In the genomic region with DNA sequence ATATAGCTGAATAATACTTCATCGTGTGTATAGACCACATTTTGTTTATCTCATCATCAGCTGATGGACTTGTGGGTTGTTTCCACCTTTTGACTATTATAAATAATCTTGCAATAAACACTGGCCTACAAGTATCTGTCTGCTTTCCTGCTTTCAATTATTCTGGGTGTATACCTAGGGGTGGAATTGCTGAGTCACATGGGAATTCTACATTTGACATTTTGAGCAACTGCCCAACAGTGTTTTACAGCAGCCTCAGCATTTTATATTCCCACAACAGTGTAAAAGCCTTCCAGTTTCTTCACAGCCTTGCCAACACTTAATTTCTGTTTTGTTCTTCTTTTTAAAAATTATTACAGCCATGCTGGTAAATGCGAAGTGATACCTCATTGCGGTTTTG, we compare ENCODE assay signal across 30 cellular contexts.
DNase-seq lines count a peak whose midpoint lies in the region; ATAC-seq, FAIRE-seq and TF ChIP-seq lines count a peak whose summit lies in the region.
"Had no signal": no experiment of that assay in that cellular context is flagged by ENCODE, and none has a peak within 500 bp of the region (broad histone marks: within the 10 kb centered on the region; RNA-seq: fewer than 3 reads in every experiment).

No MANE protein-coding gene starts in this region.

- FAIRE-seq in HepG2 (lab: Jason Lieb, UNC): no peak
- FAIRE-seq: A204.1, D721Med had no signal

- no peak for TF ChIP-seq POLR2A in HepG2 (IDR thresholded peaks at IDR 0.05; ENCODE audit: insufficient read depth in 1 of 2, low read depth in 2 of 2, low read length in 2 of 2)
- TF ChIP-seq POLR2A in right lobe of liver (IDR thresholded peaks at IDR 0.05): no peak
- no peak for TF ChIP-seq POLR2A in Peyer's patch (IDR thresholded peaks at IDR 0.05)
- no peak for TF ChIP-seq POLR2A in spleen (IDR thresholded peaks at IDR 0.05)

- POLR2A ChIA-PET in HepG2 (lab: Yijun Ruan, JAX): no interaction called here

- H4K20me1 ChIP-seq in HepG2 (ENCODE audit: insufficient read depth, low read length): no peaks in the 10 kb centered on the region

- H2AFZ ChIP-seq in HepG2 (ENCODE audit: low read length): no peak overlapping the region

- no peaks in the 10 kb centered on the region for H3K79me2 ChIP-seq in HepG2 (ENCODE audit: insufficient read depth, low read length)

- BruUV-seq in HepG2 (replicated peaks; lab: Mats Ljungman, UMichigan): no TSS peak

- WGBS in HepG2 (ENCODE audit: low lambda C conversion rate): 3% methylated on average over 3 of the region's 3 CpGs
- WGBS in right lobe of liver (ENCODE audit: insufficient coverage, low coverage, low lambda C conversion rate, missing lambda C conversion rate): 78% methylated on average over 3 of the region's 3 CpGs
- WGBS in spleen, 5 donors: 56 to 78% (median 58%) methylated on average over 3 of the region's 3 CpGs

- TF ChIP-seq EP300 in HepG2 (IDR thresholded peaks at IDR 0.05; ENCODE audit: low read depth in 2 of 2, low read length in 2 of 2): no peak
- TF ChIP-seq EP300 in HepG2 (CRISPR knock-in tag; IDR thresholded peaks at IDR 0.05; ENCODE audit: borderline replicate concordance): no peak

- TF ChIP-seq RAD21 in HepG2 (CRISPR knock-in tag; IDR thresholded peaks at IDR 0.05): no peak

- intact Hi-C loops in HepG2 (cut with micrococcal nuclease; ENCODE audit: unreplicated experiment): no loop called here
- intact Hi-C loops in right lobe of liver (cut with DNase I): no loop called here
- intact Hi-C loops in spleen (cut with DNase I; ENCODE audit: low total_unique reads): no loop called here

- H3K4me3 Mint-ChIP-seq in activated naive CD4-positive, alpha-beta T cell treated with anti-CD3 and anti-CD28 coated beads, Interleukin-2, amount 10 ng/mL, durations not matched to agents 7 days and 5 days: no peak overlapping the region
- H3K4me3 Mint-ChIP-seq: activated CD8-positive, alpha-beta memory T cell treated with anti-CD3 and anti-CD28 coated beads, Interleukin-2, amount 10 ng/mL, durations not matched to agents 7 days and 5 days; activated naive CD8-positive, alpha-beta T cell treated with anti-CD3 and anti-CD28 coated beads for 36 hours; brain; endodermal cell; naive B cell; stimulated activated effector memory CD8-positive, alpha-beta T cell treated with anti-CD3 and anti-CD28 coated beads, Interleukin-12 subunit alpha, Interleukin-12 subunit beta, amount 100 ng/mL, for 72 hours; T-cell had no signal

- H3K4me1 Mint-ChIP-seq in activated naive CD4-positive, alpha-beta T cell treated with anti-CD3 and anti-CD28 coated beads, Interleukin-2, amount 10 ng/mL, durations not matched to agents 7 days and 5 days: peaks cover 3% of the 10 kb centered on the region
- H3K4me1 Mint-ChIP-seq: activated naive CD8-positive, alpha-beta T cell treated with anti-CD3 and anti-CD28 coated beads for 36 hours; brain; endodermal cell; naive B cell; stimulated activated effector memory CD8-positive, alpha-beta T cell treated with anti-CD3 and anti-CD28 coated beads, Interleukin-12 subunit alpha, Interleukin-12 subunit beta, amount 100 ng/mL, for 72 hours; T-cell had no signal

- H3K9me3 ChIP-seq in HepG2 (ENCODE audit: low read length) (no peaks in the 10 kb centered on the region), right lobe of liver (no peaks in the 10 kb centered on the region), adipocyte (ENCODE audit: control insufficient read depth, low read length) (no peaks in the 10 kb centered on the region), Peyer's patch (no peaks in the 10 kb centered on the region), spleen (no peaks in the 10 kb centered on the region)
- H3K9me3 ChIP-seq: gastrocnemius medialis, suprapubic skin, uterus had no signal

- H3K27me3 ChIP-seq in HepG2 (ENCODE audit: control insufficient read depth in 1 of 2, insufficient read depth in 2 of 2, low read length in 2 of 2) (no peaks in the 10 kb centered on the region), right lobe of liver (no peaks in the 10 kb centered on the region), adipocyte (replicated peaks; ENCODE audit: control insufficient read depth, insufficient read depth, low read length) (no peaks in the 10 kb centered on the region), Peyer's patch (no peaks in the 10 kb centered on the region), spleen (replicated peaks in 1 of 7) (no peaks in the 10 kb centered on the region)
- H3K27me3 ChIP-seq: gastrocnemius medialis, suprapubic skin, uterus had no signal

- in situ Hi-C loops in HepG2 (cut with HindIII; ENCODE audit: extremely low pct_ligation_motif_present, low pct_unique_long_range_greater_than_20kb): no loop called here

- H3K27ac ChIP-seq in HepG2 (ENCODE audit: extremely low read length, insufficient read depth, low read length): no peak overlapping the region
- no peak overlapping the region for H3K27ac ChIP-seq in right lobe of liver
- no peak overlapping the region for H3K27ac ChIP-seq in Peyer's patch
- H3K27ac ChIP-seq in spleen: no peak overlapping the region
- H3K27ac ChIP-seq: C4-2B, coronary artery, gastrocnemius medialis, suprapubic skin, uterus had no signal

- no peaks in the 10 kb centered on the region for H3K36me3 Mint-ChIP-seq in activated naive CD4-positive, alpha-beta T cell treated with anti-CD3 and anti-CD28 coated beads, Interleukin-2, amount 10 ng/mL, durations not matched to agents 7 days and 5 days
- H3K36me3 Mint-ChIP-seq: activated CD8-positive, alpha-beta memory T cell treated with anti-CD3 and anti-CD28 coated beads, Interleukin-2, amount 10 ng/mL, durations not matched to agents 7 days and 5 days; activated naive CD8-positive, alpha-beta T cell treated with anti-CD3 and anti-CD28 coated beads for 36 hours; brain; stimulated activated effector memory CD8-positive, alpha-beta T cell treated with anti-CD3 and anti-CD28 coated beads, Interleukin-12 subunit alpha, Interleukin-12 subunit beta, amount 100 ng/mL, for 72 hours; T-cell had no signal

- no peak for DNase-seq in HepG2 (ENCODE audit: low spot score)
- no peak for DNase-seq in right lobe of liver
- DNase-seq in adipocyte (ENCODE audit: low read depth): peak; percentile 42
- peak; percentile 66 for DNase-seq in fibroblast of peridontal ligament (ENCODE audit: extremely low read depth)
- DNase-seq in NCI-H748 (lab: John Stamatoyannopoulos, UW; ENCODE audit: unreplicated experiment): no peak
- no peak for DNase-seq in activated naive CD4-positive, alpha-beta T cell treated with anti-CD3 and anti-CD28 coated beads, Interleukin-2, amount 10 ng/mL, durations not matched to agents 7 days and 5 days
- DNase-seq in Peyer's patch: no peak
- DNase-seq in spleen: no peak
- DNase-seq: activated CD4-positive, alpha-beta T cell treated with anti-CD3 and anti-CD28 coated beads for 4 hours; activated CD8-positive, alpha-beta memory T cell treated with anti-CD3 and anti-CD28 coated beads, Interleukin-2, amount 10 ng/mL, durations not matched to agents 7 days and 5 days; activated naive CD8-positive, alpha-beta T cell treated with anti-CD3 and anti-CD28 coated beads for 36 hours; endodermal cell; gastrocnemius medialis; KBM-7; naive B cell; NCI-H1092; NCI-H2081; NCI-H510A treated with DMSO at 0.1 percent for 48 hours; occipital lobe; SHP77; T-cell; uterus had no signal

- H3K36me3 ChIP-seq in HepG2 (replicated peaks in 1 of 2; ENCODE audit: control insufficient read depth in 1 of 2, insufficient read depth in 2 of 2, low read length in 2 of 2) (no peaks in the 10 kb centered on the region), right lobe of liver (no peaks in the 10 kb centered on the region), adipocyte (ENCODE audit: control insufficient read depth, insufficient read depth, low read length, severe bottlenecking) (no peaks in the 10 kb centered on the region), Peyer's patch (no peaks in the 10 kb centered on the region), spleen (no peaks in the 10 kb centered on the region)
- H3K36me3 ChIP-seq: gastrocnemius medialis, suprapubic skin, uterus had no signal

- H3K27ac Mint-ChIP-seq in activated naive CD4-positive, alpha-beta T cell treated with anti-CD3 and anti-CD28 coated beads, Interleukin-2, amount 10 ng/mL, durations not matched to agents 7 days and 5 days: no peak overlapping the region
- H3K27ac Mint-ChIP-seq: activated CD8-positive, alpha-beta memory T cell treated with anti-CD3 and anti-CD28 coated beads, Interleukin-2, amount 10 ng/mL, durations not matched to agents 7 days and 5 days; activated naive CD8-positive, alpha-beta T cell treated with anti-CD3 and anti-CD28 coated beads for 36 hours; brain; endodermal cell; naive B cell; stimulated activated effector memory CD8-positive, alpha-beta T cell treated with anti-CD3 and anti-CD28 coated beads, Interleukin-12 subunit alpha, Interleukin-12 subunit beta, amount 100 ng/mL, for 72 hours; T-cell had no signal

- H3K9ac ChIP-seq in HepG2 (ENCODE audit: insufficient read depth, low read depth, low read length): no peak overlapping the region
- H3K9ac ChIP-seq in adipocyte (ENCODE audit: low read length): no peak overlapping the region

- TF ChIP-seq CTCF in HepG2 (CRISPR knock-in tag; IDR thresholded peaks at IDR 0.05) (no peak), right lobe of liver (IDR thresholded peaks at IDR 0.05) (no peak), Peyer's patch (IDR thresholded peaks at IDR 0.05) (no peak), spleen (IDR thresholded peaks at IDR 0.05 in 8 of 11, conservative IDR thresholded peaks at IDR 0.05 in 3 of 11) (no peak)

- H3K4me3 ChIP-seq in HepG2 (replicated peaks in 1 of 3; ENCODE audit: insufficient read depth in 1 of 3, low read depth in 2 of 3, low read length in 3 of 3): no peak overlapping the region
- H3K4me3 ChIP-seq in right lobe of liver: no peak overlapping the region
- no peak overlapping the region for H3K4me3 ChIP-seq in adipocyte (ENCODE audit: low read length)
- H3K4me3 ChIP-seq in Peyer's patch: no peak overlapping the region
- no peak overlapping the region for H3K4me3 ChIP-seq in spleen
- H3K4me3 ChIP-seq: coronary artery, gastrocnemius medialis, suprapubic skin, uterus had no signal

- H3K4me1 ChIP-seq in HepG2 (ENCODE audit: insufficient read depth, low read length) (no peaks in the 10 kb centered on the region), right lobe of liver (no peaks in the 10 kb centered on the region), adipocyte (ENCODE audit: control insufficient read depth, insufficient read depth, low read length) (peaks cover 7% of the 10 kb centered on the region), Peyer's patch (no peaks in the 10 kb centered on the region), spleen (no peaks in the 10 kb centered on the region)
- H3K4me1 ChIP-seq: gastrocnemius medialis, suprapubic skin, uterus had no signal

- ATAC-seq in HepG2 (no peak), right lobe of liver (no peak)
- ATAC-seq: activated CD8-positive, alpha-beta memory T cell treated with anti-CD3 and anti-CD28 coated beads, Interleukin-2, amount 10 ng/mL, durations not matched to agents 7 days and 5 days; gastrocnemius medialis; sciatic nerve; stimulated activated effector memory CD8-positive, alpha-beta T cell treated with anti-CD3 and anti-CD28 coated beads, Interleukin-12 subunit alpha, Interleukin-12 subunit beta, amount 100 ng/mL, for 72 hours; T-cell had no signal

- no peak overlapping the region for H3K4me2 ChIP-seq in HepG2 (ENCODE audit: low read depth, low read length)

- CTCF ChIA-PET in HepG2 (lab: Yijun Ruan, JAX; ENCODE audit: low intra/inter-chr PET ratio, low total read pairs): no interaction called here
- CTCF ChIA-PET in activated naive CD4-positive, alpha-beta T cell treated with anti-CD3 and anti-CD28 coated beads, Interleukin-2, amount 10 ng/mL, durations not matched to agents 7 days and 5 days (lab: Charles Lee): no interaction called here

- peaks cover 8% of the 10 kb centered on the region for H3K27me3 Mint-ChIP-seq in activated naive CD4-positive, alpha-beta T cell treated with anti-CD3 and anti-CD28 coated beads, Interleukin-2, amount 10 ng/mL, durations not matched to agents 7 days and 5 days
- H3K27me3 Mint-ChIP-seq: activated naive CD8-positive, alpha-beta T cell treated with anti-CD3 and anti-CD28 coated beads for 36 hours; T-cell had no signal

- no peaks in the 10 kb centered on the region for H3K9me3 Mint-ChIP-seq in activated naive CD4-positive, alpha-beta T cell treated with anti-CD3 and anti-CD28 coated beads, Interleukin-2, amount 10 ng/mL, durations not matched to agents 7 days and 5 days
- H3K9me3 Mint-ChIP-seq: activated naive CD8-positive, alpha-beta T cell treated with anti-CD3 and anti-CD28 coated beads for 36 hours; brain; endodermal cell; stimulated activated effector memory CD8-positive, alpha-beta T cell treated with anti-CD3 and anti-CD28 coated beads, Interleukin-12 subunit alpha, Interleukin-12 subunit beta, amount 100 ng/mL, for 72 hours; T-cell had no signal

Comparison
In these comparisons a context has a peak if more than half of its experiments do, and no peak if none do; other contexts are left out.
1. DNase-seq: peak in adipocyte (single experiment) and fibroblast of peridontal ligament (single experiment); none in HepG2 (single experiment), right lobe of liver (0 of 3), NCI-H748 (single experiment), activated naive CD4-positive, alpha-beta T cell treated with anti-CD3 and anti-CD28 coated beads, Interleukin-2, amount 10 ng/mL, durations not matched to agents 7 days and 5 days (single experiment), Peyer's patch (0 of 3) and spleen (single experiment).